Comparison of ENCODE assay signal across 1 cellular context in genomic region chr11:47257518-47258316, GRCh38.
TF ChIP-seq lines count a peak whose summit lies in the region.

TSS of gene NR1H3 (plus strand) at chr11:47257996. CDS start at chr11:47259217, 1,221 bp downstream.

TF ChIP-seq in K562, 482 proteins besides CTCF, POLR2A, EP300 and RAD21 (continued from another document and continues in another):
- TF ChIP-seq, protein P1, sequence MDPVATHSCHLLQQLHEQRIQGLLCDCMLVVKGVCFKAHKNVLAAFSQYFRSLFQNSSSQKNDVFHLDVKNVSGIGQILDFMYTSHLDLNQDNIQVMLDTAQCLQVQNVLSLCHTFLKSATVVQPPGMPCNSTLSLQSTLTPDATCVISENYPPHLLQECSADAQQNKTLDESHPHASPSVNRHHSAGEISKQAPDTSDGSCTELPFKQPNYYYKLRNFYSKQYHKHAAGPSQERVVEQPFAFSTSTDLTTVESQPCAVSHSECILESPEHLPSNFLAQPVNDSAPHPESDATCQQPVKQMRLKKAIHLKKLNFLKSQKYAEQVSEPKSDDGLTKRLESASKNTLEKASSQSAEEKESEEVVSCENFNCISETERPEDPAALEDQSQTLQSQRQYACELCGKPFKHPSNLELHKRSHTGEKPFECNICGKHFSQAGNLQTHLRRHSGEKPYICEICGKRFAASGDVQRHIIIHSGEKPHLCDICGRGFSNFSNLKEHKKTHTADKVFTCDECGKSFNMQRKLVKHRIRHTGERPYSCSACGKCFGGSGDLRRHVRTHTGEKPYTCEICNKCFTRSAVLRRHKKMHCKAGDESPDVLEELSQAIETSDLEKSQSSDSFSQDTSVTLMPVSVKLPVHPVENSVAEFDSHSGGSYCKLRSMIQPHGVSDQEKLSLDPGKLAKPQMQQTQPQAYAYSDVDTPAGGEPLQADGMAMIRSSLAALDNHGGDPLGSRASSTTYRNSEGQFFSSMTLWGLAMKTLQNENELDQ (CRISPR knock-in tag; IDR thresholded peaks at IDR 0.05; ENCODE audit: borderline replicate concordance): no peak
- TF ChIP-seq ZNF561 (CRISPR knock-in tag; conservative IDR thresholded peaks at IDR 0.05) (no peak), NFIC (IDR thresholded peaks at IDR 0.05) (peak; percentile 81), HIVEP1 (CRISPR knock-in tag; IDR thresholded peaks at IDR 0.05) (0 out of 2 replicates have a peak, but pooled peaks have one; percentile 14), MCM2 (IDR thresholded peaks at IDR 0.05; ENCODE audit: low read depth) (no peak), NEUROD1 (IDR thresholded peaks at IDR 0.05; ENCODE audit: borderline replicate concordance, low read depth, low read length, partially characterized antibody) (no peak), ZNF184 (CRISPR knock-in tag; IDR thresholded peaks at IDR 0.05) (no peak), ZNF696 (CRISPR knock-in tag; conservative IDR thresholded peaks at IDR 0.05) (no peak), BRD9 (IDR thresholded peaks at IDR 0.05; ENCODE audit: low read depth, partially characterized antibody) (peak; percentile 80), FUS (optimal IDR thresholded peaks at IDR 0.05; ENCODE audit: low read depth, low read length) (no peak), TCF3 (CRISPR knock-in tag; IDR thresholded peaks at IDR 0.05) (no peak), MTA3 (IDR thresholded peaks at IDR 0.05; ENCODE audit: borderline replicate concordance) (no peak), REST (CRISPR knock-in tag; IDR thresholded peaks at IDR 0.05; ENCODE audit: low read depth) (no peak), CHD4 (IDR thresholded peaks at IDR 0.05; ENCODE audit: insufficient read depth, insufficient replicate concordance, low read depth, low read length, poor library complexity, severe bottlenecking) (no peak), MCM7 (IDR thresholded peaks at IDR 0.05) (no peak), ZNF41 (CRISPR knock-in tag; conservative IDR thresholded peaks at IDR 0.05) (no peak), NFRKB (IDR thresholded peaks at IDR 0.05; ENCODE audit: low read depth) (no peak), MGA (IDR thresholded peaks at IDR 0.05) (no peak), CHD2 (IDR thresholded peaks at IDR 0.05; ENCODE audit: low read depth, low read length) (no peak), NCOR1 (IDR thresholded peaks at IDR 0.05) (no peak), CBX3 (IDR thresholded peaks at IDR 0.05; ENCODE audit: borderline replicate concordance in 1 of 2, low read length in 2 of 2) (no peak), ZNF830 (CRISPR knock-in tag; IDR thresholded peaks at IDR 0.05) (no peak), HDAC2 (IDR thresholded peaks at IDR 0.05) (no peak), SP1 (CRISPR knock-in tag; IDR thresholded peaks at IDR 0.05) (no peak), ZNF57 (CRISPR knock-in tag; IDR thresholded peaks at IDR 0.05) (no peak), GABPB1 (CRISPR knock-in tag; IDR thresholded peaks at IDR 0.05) (no peak), NFE2 (IDR thresholded peaks at IDR 0.05; ENCODE audit: low read depth) (no peak), C11orf30 (IDR thresholded peaks at IDR 0.05; ENCODE audit: low read depth) (no peak), ZNF133 (CRISPR knock-in tag; IDR thresholded peaks at IDR 0.05) (no peak), COPS2 (conservative IDR thresholded peaks at IDR 0.05) (no peak), MEF2A (IDR thresholded peaks at IDR 0.05; ENCODE audit: control insufficient read depth, low read depth, low read length) (no peak), SOX6 (IDR thresholded peaks at IDR 0.05) (no peak), KHSRP (IDR thresholded peaks at IDR 0.05) (no peak), POLR3G (IDR thresholded peaks at IDR 0.05; ENCODE audit: extremely low read depth, insufficient read length, insufficient replicate concordance) (no peak), BRCA1 (IDR thresholded peaks at IDR 0.05) (no peak), BRCA1 (CRISPR knock-in tag; IDR thresholded peaks at IDR 0.05) (no peak), KDM4B (IDR thresholded peaks at IDR 0.05; ENCODE audit: borderline replicate concordance in 2 of 2, low read depth in 1 of 2) (no peak), NR2C2 (CRISPR knock-in tag; IDR thresholded peaks at IDR 0.05) (no peak), NR2C2 (tag; IDR thresholded peaks at IDR 0.05) (peak; percentile 54; the same call in 1 of the 2 replicates), ZNF217 (CRISPR knock-in tag; IDR thresholded peaks at IDR 0.05) (no peak)
- TF ChIP-seq, protein P2, sequence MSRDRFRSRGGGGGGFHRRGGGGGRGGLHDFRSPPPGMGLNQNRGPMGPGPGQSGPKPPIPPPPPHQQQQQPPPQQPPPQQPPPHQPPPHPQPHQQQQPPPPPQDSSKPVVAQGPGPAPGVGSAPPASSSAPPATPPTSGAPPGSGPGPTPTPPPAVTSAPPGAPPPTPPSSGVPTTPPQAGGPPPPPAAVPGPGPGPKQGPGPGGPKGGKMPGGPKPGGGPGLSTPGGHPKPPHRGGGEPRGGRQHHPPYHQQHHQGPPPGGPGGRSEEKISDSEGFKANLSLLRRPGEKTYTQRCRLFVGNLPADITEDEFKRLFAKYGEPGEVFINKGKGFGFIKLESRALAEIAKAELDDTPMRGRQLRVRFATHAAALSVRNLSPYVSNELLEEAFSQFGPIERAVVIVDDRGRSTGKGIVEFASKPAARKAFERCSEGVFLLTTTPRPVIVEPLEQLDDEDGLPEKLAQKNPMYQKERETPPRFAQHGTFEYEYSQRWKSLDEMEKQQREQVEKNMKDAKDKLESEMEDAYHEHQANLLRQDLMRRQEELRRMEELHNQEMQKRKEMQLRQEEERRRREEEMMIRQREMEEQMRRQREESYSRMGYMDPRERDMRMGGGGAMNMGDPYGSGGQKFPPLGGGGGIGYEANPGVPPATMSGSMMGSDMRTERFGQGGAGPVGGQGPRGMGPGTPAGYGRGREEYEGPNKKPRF (IDR thresholded peaks at IDR 0.05; ENCODE audit: low read depth, low read length): no peak
- TF ChIP-seq, protein P3, sequence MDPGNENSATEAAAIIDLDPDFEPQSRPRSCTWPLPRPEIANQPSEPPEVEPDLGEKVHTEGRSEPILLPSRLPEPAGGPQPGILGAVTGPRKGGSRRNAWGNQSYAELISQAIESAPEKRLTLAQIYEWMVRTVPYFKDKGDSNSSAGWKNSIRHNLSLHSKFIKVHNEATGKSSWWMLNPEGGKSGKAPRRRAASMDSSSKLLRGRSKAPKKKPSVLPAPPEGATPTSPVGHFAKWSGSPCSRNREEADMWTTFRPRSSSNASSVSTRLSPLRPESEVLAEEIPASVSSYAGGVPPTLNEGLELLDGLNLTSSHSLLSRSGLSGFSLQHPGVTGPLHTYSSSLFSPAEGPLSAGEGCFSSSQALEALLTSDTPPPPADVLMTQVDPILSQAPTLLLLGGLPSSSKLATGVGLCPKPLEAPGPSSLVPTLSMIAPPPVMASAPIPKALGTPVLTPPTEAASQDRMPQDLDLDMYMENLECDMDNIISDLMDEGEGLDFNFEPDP (CRISPR knock-in tag; IDR thresholded peaks at IDR 0.05): no peak
